Comparison of ENCODE assay signal across 26 cellular contexts in genomic region chr2:64424421-64424987, GRCh38.
"Had no signal": no experiment of that assay in that cellular context is flagged by ENCODE, and none has a peak within 500 bp of the region (broad histone marks: within the 10 kb centered on the region; RNA-seq: fewer than 3 reads in every experiment).

No MANE protein-coding gene starts in this region.

- H3K4me1 ChIP-seq: testis had no signal

- H3K36me3 ChIP-seq: gastroesophageal sphincter, heart left ventricle, ovary, right lobe of liver, tibial artery, upper lobe of left lung had no signal

- H3K27ac Mint-ChIP-seq: immature natural killer cell, memory B cell, nephron had no signal

- H3K79me2 ChIP-seq: hepatocyte had no signal

- ATAC-seq: gastroesophageal sphincter; left lobe of liver; stimulated activated naive CD8-positive, alpha-beta T cell treated with anti-CD3 and anti-CD28 coated beads, Interleukin-15, Interleukin-2, amounts not matched to agents 100 U/mL and 50 U/mL, for 24 hours had no signal

- DNase-seq: cortex of kidney; heart left ventricle; immature natural killer cell; islet precursor cell; kidney glomerular epithelial cell; naive B cell; occipital lobe; ovary; right lobe of liver; stimulated activated CD4-positive, alpha-beta T cell treated with anti-CD3 and anti-CD28 coated beads, Interleukin-12 subunit alpha, Interleukin-12 subunit beta, amount 100 ng/mL, for 4 hours; stimulated activated CD4-positive, alpha-beta T cell treated with anti-CD3 and anti-CD28 coated beads, Interleukin-1b, Interleukin-23, amount 100 ng/mL, for 48 hours; stimulated activated CD4-positive, alpha-beta T cell treated with anti-CD3 and anti-CD28 coated beads, Interleukin-4, amount 100 ng/mL, for 1 hour; stimulated activated CD8-positive, alpha-beta memory T cell treated with anti-CD3 and anti-CD28 coated beads, Interleukin-4, amount 100 ng/mL, for 48 hours; stimulated activated naive CD8-positive, alpha-beta T cell treated with anti-CD3 and anti-CD28 coated beads, Interleukin-15, Interleukin-2, amounts not matched to agents 100 U/mL and 50 U/mL, for 24 hours; substantia nigra; testis; tibial artery; upper lobe of left lung had no signal

- H3K27ac ChIP-seq: gastroesophageal sphincter, heart left ventricle, hepatocyte, ovary, right lobe of liver, testis, tibial artery, upper lobe of left lung had no signal

- H3K36me3 Mint-ChIP-seq: immature natural killer cell, memory B cell, naive B cell had no signal

- H3K27me3 Mint-ChIP-seq: memory B cell had no signal

- H3K9me3 Mint-ChIP-seq: memory B cell, naive B cell, nephron had no signal

- H3K4me3 ChIP-seq: gastroesophageal sphincter, heart left ventricle, hepatocyte, lung, ovary, right lobe of liver, smooth muscle cell, testis, tibial artery, upper lobe of left lung had no signal

- H3K4me2 ChIP-seq: hepatocyte, smooth muscle cell had no signal

- H3K4me3 Mint-ChIP-seq: immature natural killer cell, memory B cell, naive B cell, nephron had no signal

- H3K9me3 ChIP-seq: gastroesophageal sphincter, heart left ventricle, ovary, right lobe of liver, testis, tibial artery, upper lobe of left lung had no signal

- FAIRE-seq: urothelium cell line had no signal

- H3K4me1 Mint-ChIP-seq: immature natural killer cell, memory B cell had no signal

- H3K27me3 ChIP-seq: gastroesophageal sphincter, heart left ventricle, hepatocyte, ovary, right lobe of liver, testis, tibial artery, upper lobe of left lung had no signal

- H2AFZ ChIP-seq: hepatocyte had no signal
